ENCODE assay signal across 11 cellular contexts in the genomic region with DNA sequence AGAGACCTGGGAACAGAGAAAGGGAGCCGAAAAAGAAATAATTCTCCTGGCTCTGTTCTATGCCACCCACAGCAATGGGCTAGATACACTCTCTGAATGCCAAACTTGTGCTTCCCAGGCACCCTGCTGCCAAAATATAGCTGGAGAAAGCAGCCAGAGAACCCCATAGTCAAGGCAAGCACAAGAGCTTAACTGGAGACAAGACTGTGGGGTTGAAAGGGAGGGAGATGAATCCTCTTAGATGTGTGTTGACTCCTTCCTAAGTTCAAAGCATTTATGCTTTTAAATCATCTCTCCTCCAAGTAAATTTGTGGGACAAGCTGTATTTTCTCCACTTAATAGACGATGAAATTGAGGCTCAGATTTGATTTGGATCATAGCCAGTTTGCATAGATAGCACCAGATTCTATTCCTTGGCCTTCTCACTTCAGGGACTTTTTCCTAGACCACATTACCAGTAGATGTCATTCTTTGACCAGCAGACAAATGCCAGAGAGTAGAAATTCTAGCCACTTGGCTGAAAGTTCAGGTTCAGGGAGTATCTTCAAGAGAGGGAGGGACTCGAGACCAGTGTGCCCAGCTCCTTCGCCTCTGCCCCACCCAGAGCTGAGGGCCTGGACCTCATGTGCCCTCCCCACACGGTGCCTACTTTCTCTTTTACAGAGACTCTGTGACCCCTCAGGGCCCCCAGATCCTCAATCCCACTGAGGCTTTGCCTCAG. TPM values are rescaled to one million over a fixed set of nuclear protein-coding genes. Genes with fewer than 3 reads are reported as not detected.
A peak's percentile ranks its signal among the peaks of the same experiment; 100 is the strongest.
DNase-seq lines count a peak whose midpoint lies in the region; ATAC-seq, FAIRE-seq and TF ChIP-seq lines count a peak whose summit lies in the region.
"Had no signal": no experiment of that assay in that cellular context is flagged by ENCODE, and none has a peak within 500 bp of the region (broad histone marks: within the 10 kb centered on the region; RNA-seq: fewer than 3 reads in every experiment).

No MANE protein-coding gene starts in this region.

- no peak overlapping the region for H2AFZ ChIP-seq in HepG2 (ENCODE audit: low read length)

- peaks cover 19% of the 10 kb centered on the region for H3K4me1 Mint-ChIP-seq in activated naive CD4-positive, alpha-beta T cell treated with anti-CD3 and anti-CD28 coated beads, Interleukin-2, amount 10 ng/mL, durations not matched to agents 7 days and 5 days
- peaks cover 2% of the 10 kb centered on the region for H3K4me1 Mint-ChIP-seq in progenitor cell of endocrine pancreas (ENCODE audit: low read depth)

- POLR2A ChIA-PET in HepG2 (lab: Yijun Ruan, JAX): no interaction called here

- no peak overlapping the region for H3K4me3 ChIP-seq in liver (ENCODE audit: low read depth in 1 of 3, low read length in 3 of 3)
- no peak overlapping the region for H3K4me3 ChIP-seq in HepG2 (replicated peaks in 1 of 3; ENCODE audit: insufficient read depth in 1 of 3, low read depth in 2 of 3, low read length in 3 of 3)
- no peak overlapping the region for H3K4me3 ChIP-seq in SJCRH30

- no peaks in the 10 kb centered on the region for H3K27me3 Mint-ChIP-seq in activated naive CD4-positive, alpha-beta T cell treated with anti-CD3 and anti-CD28 coated beads, Interleukin-2, amount 10 ng/mL, durations not matched to agents 7 days and 5 days
- peaks cover 63% of the 10 kb centered on the region for H3K27me3 Mint-ChIP-seq in progenitor cell of endocrine pancreas

- no peak overlapping the region for H3K27ac ChIP-seq in liver (ENCODE audit: low read depth in 1 of 2, low read length in 2 of 2)
- no peak overlapping the region for H3K27ac ChIP-seq in HepG2 (ENCODE audit: extremely low read length, insufficient read depth, low read length)
- no peak overlapping the region for H3K27ac ChIP-seq in SJCRH30

- in situ Hi-C loops in HepG2 (cut with HindIII; ENCODE audit: extremely low pct_ligation_motif_present, low pct_unique_long_range_greater_than_20kb): no loop called here

- TF ChIP-seq CTCF in liver (IDR thresholded peaks at IDR 0.05; ENCODE audit: low read depth, low read length, missing input control): peak; percentile 19
- no peak for TF ChIP-seq CTCF in HepG2 (CRISPR knock-in tag; IDR thresholded peaks at IDR 0.05)
- TF ChIP-seq CTCF in progenitor cell of endocrine pancreas (IDR thresholded peaks at IDR 0.05; ENCODE audit: unreplicated experiment): no peak

- no peaks in the 10 kb centered on the region for H3K9me3 Mint-ChIP-seq in activated naive CD4-positive, alpha-beta T cell treated with anti-CD3 and anti-CD28 coated beads, Interleukin-2, amount 10 ng/mL, durations not matched to agents 7 days and 5 days
- H3K9me3 Mint-ChIP-seq in progenitor cell of endocrine pancreas (ENCODE audit: low read depth): no peaks in the 10 kb centered on the region

- no peak for TF ChIP-seq POLR2A in HepG2 (IDR thresholded peaks at IDR 0.05; ENCODE audit: insufficient read depth in 1 of 2, low read depth in 2 of 2, low read length in 2 of 2)

- 59% methylated on average over 5 of the region's 5 CpGs for WGBS in liver
- WGBS in HepG2 (ENCODE audit: low lambda C conversion rate): 5% methylated on average over 4 of the region's 5 CpGs

- H3K36me3 Mint-ChIP-seq in activated naive CD4-positive, alpha-beta T cell treated with anti-CD3 and anti-CD28 coated beads, Interleukin-2, amount 10 ng/mL, durations not matched to agents 7 days and 5 days: no peaks in the 10 kb centered on the region
- no peaks in the 10 kb centered on the region for H3K36me3 Mint-ChIP-seq in progenitor cell of endocrine pancreas (ENCODE audit: insufficient read depth)

- BruUV-seq in HepG2 (replicated peaks; lab: Mats Ljungman, UMichigan): no TSS peak

- no peak overlapping the region for H3K4me2 ChIP-seq in HepG2 (ENCODE audit: low read depth, low read length)

- H4K20me1 ChIP-seq in HepG2 (ENCODE audit: insufficient read depth, low read length): no peaks in the 10 kb centered on the region

- intact Hi-C loops in HepG2 (cut with micrococcal nuclease; ENCODE audit: unreplicated experiment): no loop called here

- no peak overlapping the region for H3K27ac Mint-ChIP-seq in activated naive CD4-positive, alpha-beta T cell treated with anti-CD3 and anti-CD28 coated beads, Interleukin-2, amount 10 ng/mL, durations not matched to agents 7 days and 5 days
- no peak overlapping the region for H3K27ac Mint-ChIP-seq in progenitor cell of endocrine pancreas

- no peak for ATAC-seq in HepG2
- ATAC-seq in HG02852 (IDR thresholded peaks at IDR 0.05; ENCODE audit: unreplicated experiment): peak; percentile 52

- CTCF ChIA-PET in HepG2 (lab: Yijun Ruan, JAX; ENCODE audit: low intra/inter-chr PET ratio, low total read pairs): no interaction called here
- CTCF ChIA-PET in activated naive CD4-positive, alpha-beta T cell treated with anti-CD3 and anti-CD28 coated beads, Interleukin-2, amount 10 ng/mL, durations not matched to agents 7 days and 5 days (lab: Charles Lee): interaction anchor here (0.6 to 2.3 kb wide), 5 partner anchors 17 to 51 kb away, joined by 3 to 9 read pairs (median 3); no protein-coding TSS in a partner anchor

- H3K27me3 ChIP-seq in liver (ENCODE audit: control insufficient read depth in 4 of 4, insufficient read depth in 4 of 4, low read length in 3 of 4) (no peaks in the 10 kb centered on the region), HepG2 (ENCODE audit: control insufficient read depth in 1 of 2, insufficient read depth in 2 of 2, low read length in 2 of 2) (peaks cover 0 to 7% of the 10 kb centered on the region in 2 experiments; a peak in 2 of 5 replicates), SJCRH30 (no peaks in the 10 kb centered on the region)

- H3K9me3 ChIP-seq in liver (ENCODE audit: control insufficient read depth in 4 of 4, low read length in 3 of 4): no peaks in the 10 kb centered on the region
- no peaks in the 10 kb centered on the region for H3K9me3 ChIP-seq in HepG2 (ENCODE audit: low read length)
- no peaks in the 10 kb centered on the region for H3K9me3 ChIP-seq in SJCRH30 (replicated peaks)
- H3K9me3 ChIP-seq: Caco-2 had no signal

- H3K4me1 ChIP-seq in liver (ENCODE audit: control insufficient read depth in 4 of 4, insufficient read depth in 4 of 4, low read length in 3 of 4) (peaks cover 0 to 6% (median 4%) of the 10 kb centered on the region in 4 donors), HepG2 (ENCODE audit: insufficient read depth, low read length) (no peaks in the 10 kb centered on the region), SJCRH30 (no peaks in the 10 kb centered on the region)
- H3K4me1 ChIP-seq: Caco-2 had no signal

- H3K4me3 Mint-ChIP-seq in activated naive CD4-positive, alpha-beta T cell treated with anti-CD3 and anti-CD28 coated beads, Interleukin-2, amount 10 ng/mL, durations not matched to agents 7 days and 5 days: no peak overlapping the region
- no peak overlapping the region for H3K4me3 Mint-ChIP-seq in progenitor cell of endocrine pancreas (ENCODE audit: low read depth)

- DNase-seq in HepG2 (ENCODE audit: low spot score) (no peak), amniotic epithelial cell (ENCODE audit: low read depth) (peak; percentile 8), SJCRH30 (no peak), hepatic stellate cell (ENCODE audit: low spot score) (no peak), progenitor cell of endocrine pancreas (ENCODE audit: low spot score, unreplicated experiment) (no peak)
- DNase-seq in activated naive CD4-positive, alpha-beta T cell treated with anti-CD3 and anti-CD28 coated beads, Interleukin-2, amount 10 ng/mL, durations not matched to agents 7 days and 5 days: no peak
- DNase-seq: Caco-2, foreskin fibroblast had no signal

- no peak for FAIRE-seq in HepG2 (lab: Jason Lieb, UNC)
- FAIRE-seq: H54 had no signal

- H3K79me2 ChIP-seq in HepG2 (ENCODE audit: insufficient read depth, low read length): no peaks in the 10 kb centered on the region

- H3K36me3 ChIP-seq in liver (ENCODE audit: control insufficient read depth in 4 of 4, insufficient read depth in 3 of 4, low read depth in 1 of 4, low read length in 3 of 4): no peaks in the 10 kb centered on the region
- no peaks in the 10 kb centered on the region for H3K36me3 ChIP-seq in HepG2 (replicated peaks in 1 of 2; ENCODE audit: control insufficient read depth in 1 of 2, insufficient read depth in 2 of 2, low read length in 2 of 2)
- no peaks in the 10 kb centered on the region for H3K36me3 ChIP-seq in SJCRH30

- H3K9ac ChIP-seq in liver (ENCODE audit: low read depth in 1 of 2, low read length in 2 of 2): no peak overlapping the region
- H3K9ac ChIP-seq in HepG2 (ENCODE audit: insufficient read depth, low read depth, low read length): no peak overlapping the region

- TF ChIP-seq EP300 in HepG2 (IDR thresholded peaks at IDR 0.05; ENCODE audit: low read depth in 2 of 2, low read length in 2 of 2) (no peak), HepG2 (CRISPR knock-in tag; IDR thresholded peaks at IDR 0.05; ENCODE audit: borderline replicate concordance) (no peak)

- TF ChIP-seq RAD21 in liver (IDR thresholded peaks at IDR 0.05) (peak; percentile 57 to 86), HepG2 (CRISPR knock-in tag; IDR thresholded peaks at IDR 0.05) (no peak)

RNA-seq across cellular contexts. Expression of gene ETS1, which starts 16.6 kb away (rescaled TPM):
- total RNA-seq in liver (10 to 100 TPM; 24.2 to 30.0 TPM), HepG2 (2016; rRNA removed; fragmentation: Illumina TruSeq; extraction: Trizol) (0.18 and 0.20 TPM in 2 replicates), progenitor cell of endocrine pancreas (3.0 and 5.2 TPM in 2 replicates)
- polyA plus RNA-seq in liver (10 to 100 TPM in 1 of 2 donors, 1 to 10 TPM in 1; 4.8 to 16.5 TPM), HepG2 (2011; rRNA removed) (0.12 and 0.34 TPM in 2 replicates)
- 0.09 and 0.10 TPM in 2 replicates for total RNA-seq in HepG2 (2016; cell fraction: cytosol; rRNA removed; fragmentation: Illumina TruSeq; extraction: Trizol; ENCODE audit: low read depth)
- 0.25 and 0.26 TPM in 2 replicates for total RNA-seq in HepG2 (2016; cell fraction: insoluble cytoplasmic fraction; rRNA removed; fragmentation: Illumina TruSeq; extraction: Trizol)
- total RNA-seq in HepG2 (2016; cell fraction: membrane; rRNA removed; fragmentation: Illumina TruSeq; extraction: Trizol): 0.09 and 0.14 TPM in 2 replicates
- 0.12 and 0.13 TPM in 2 replicates for total RNA-seq in HepG2 (2016; cell fraction: nucleus; rRNA removed; fragmentation: Illumina TruSeq; extraction: Trizol)
- polyA plus RNA-seq in HepG2 (2011; cell fraction: cytosol; rRNA removed): 0.21 TPM in 2 replicates
- 0.14 and 0.26 TPM in 2 replicates for polyA plus RNA-seq in HepG2 (2011; cell fraction: nucleus; rRNA removed)
- polyA plus RNA-seq in HepG2 (2012): 0.25 and 0.81 TPM in 2 replicates
- not detected in 2 replicates for polyA plus RNA-seq in HepG2 (2016; cell fraction: cytosol; fragmentation: Illumina TruSeq; extraction: Trizol; ENCODE audit: low read depth)
- polyA plus RNA-seq in HepG2 (2016; cell fraction: insoluble cytoplasmic fraction; fragmentation: Illumina TruSeq; extraction: Trizol; ENCODE audit: low read depth): 0.21 and 0.23 TPM in 2 replicates
- 0.03 and 0.06 TPM in 2 replicates for polyA plus RNA-seq in HepG2 (2016; cell fraction: membrane; fragmentation: Illumina TruSeq; extraction: Trizol; ENCODE audit: low read depth)
- 0.17 and 0.18 TPM in 2 replicates for polyA plus RNA-seq in HepG2 (2016; cell fraction: nucleus; fragmentation: Illumina TruSeq; extraction: Trizol; ENCODE audit: insufficient read depth, low read depth)
- 0.08 and 8.3 TPM in 2 replicates for polyA minus RNA-seq in HepG2 (2011; rRNA and poly(A)+ RNA removed; ENCODE audit: low replicate concordance)
- polyA minus RNA-seq in HepG2 (2011; cell fraction: cytosol; rRNA and poly(A)+ RNA removed): 0.44 and 0.49 TPM in 2 replicates
- 0.62 and 0.64 TPM in 2 replicates for polyA minus RNA-seq in HepG2 (2011; cell fraction: nucleus; rRNA and poly(A)+ RNA removed)
- 32.8 and 43.9 TPM in 2 replicates for total RNA-seq in SJCRH30 (2014; rRNA removed; shearing (Covaris generic))
